Comparison of ENCODE assay signal across 10 cellular contexts in the genomic region with DNA sequence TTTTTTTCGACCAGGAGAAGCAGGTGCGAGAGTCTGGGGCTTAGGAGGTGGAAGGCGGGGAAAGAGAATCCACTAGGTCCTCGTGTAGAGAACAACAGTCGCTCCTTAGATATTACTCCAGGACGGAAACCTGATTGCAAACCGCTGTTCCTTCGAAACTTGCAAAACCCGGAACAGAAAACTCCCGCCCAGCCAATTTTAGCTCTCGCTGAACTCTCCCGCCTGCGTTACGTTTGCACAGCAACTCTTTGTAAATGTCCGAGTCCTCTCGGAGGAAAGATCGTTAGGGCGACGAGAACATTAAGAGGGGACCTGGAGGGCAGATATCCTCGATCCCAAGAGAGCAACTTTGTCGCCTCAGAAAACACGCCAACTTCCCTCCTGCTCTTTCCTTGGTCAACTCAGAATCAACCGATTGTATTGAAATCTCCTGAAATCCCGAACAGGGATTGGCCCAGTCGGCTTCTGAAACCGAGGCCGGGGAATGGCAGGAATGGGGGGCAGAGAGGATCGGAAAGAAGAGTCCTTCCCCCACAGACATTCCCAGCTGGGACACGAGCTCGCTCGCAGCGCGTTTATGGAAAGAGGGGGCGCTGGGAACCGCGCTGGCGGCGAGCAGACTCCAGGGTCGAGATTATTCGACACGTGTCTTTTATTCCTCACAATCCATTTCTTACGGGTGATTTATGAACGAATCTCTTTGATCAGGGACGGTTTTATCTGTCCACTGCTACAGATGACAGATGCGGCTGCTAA. TPM values are rescaled to one million over a fixed set of nuclear protein-coding genes. Genes with fewer than 3 reads are reported as not detected.
DNase-seq lines count a peak whose midpoint lies in the region; ATAC-seq, FAIRE-seq and TF ChIP-seq lines count a peak whose summit lies in the region.
"Had no signal": no experiment of that assay in that cellular context is flagged by ENCODE, and none has a peak within 500 bp of the region (broad histone marks: within the 10 kb centered on the region; RNA-seq: fewer than 3 reads in every experiment).

No MANE protein-coding gene starts in this region.

- POLR2A ChIA-PET in AG04450 (lab: Yijun Ruan, JAX) (interaction anchor here (2.0 kb wide), 1 partner anchor 10 kb away, joined by 6 read pairs; a partner anchor contains a TSS), H1 (lab: Charles Lee; ENCODE audit: partially characterized antibody) (interaction anchor here (0.6 to 5.8 kb wide), 4 partner anchors 11 to 432 kb away, joined by 3 to 41 read pairs (median 4); a partner anchor contains a TSS)

- no peak overlapping the region for H3K4ac ChIP-seq in H1 (replicated peaks; ENCODE audit: insufficient read length, low read depth, low read length)

- no peak overlapping the region for H2AK5ac ChIP-seq in H1 (ENCODE audit: low read depth, low read length)

- no peak overlapping the region for H2BK15ac ChIP-seq in H1 (ENCODE audit: low read length)

- peak overlapping the region; percentile 55; the same call in 1 of the 2 replicates for H2BK12ac ChIP-seq in H1 (ENCODE audit: low read depth, low read length)

- H2BK120ac ChIP-seq in H1 (replicated peaks; ENCODE audit: low read depth, low read length) = no peak overlapping the region

- H3F3A ChIP-seq in MM.1S (ENCODE audit: insufficient read depth, low read length) = no peaks in the 10 kb centered on the region

- H3K4me2 ChIP-seq in MM.1S (ENCODE audit: low read depth, low read length) = peak overlapping the region; percentile 80
- H3K4me2 ChIP-seq in H1 (ENCODE audit: insufficient read depth in 1 of 2, low read depth in 2 of 2, low read length in 2 of 2) = peak overlapping the region; percentile 87 to 96

- H3K9me2 ChIP-seq in MM.1S (replicated peaks; ENCODE audit: insufficient read depth, low read length) = no peaks in the 10 kb centered on the region

- no peak overlapping the region for H3K23ac ChIP-seq in H1 (ENCODE audit: insufficient read length)

- H4K5ac ChIP-seq in H1 (ENCODE audit: insufficient read length, low read depth, low read length) = no peak overlapping the region

- peaks cover 18% of the 10 kb centered on the region for H3K23me2 ChIP-seq in H1 (ENCODE audit: low read depth, low read length)

- H3K56ac ChIP-seq in H1 (replicated peaks; ENCODE audit: insufficient read length, low read depth, low read length) = no peak overlapping the region

- no peak for FAIRE-seq in H1 (lab: Jason Lieb, UNC)

- H3K14ac ChIP-seq in H1 (ENCODE audit: insufficient read length) = no peak overlapping the region

- H3K4me3 ChIP-seq in AG04450 (ENCODE audit: low read depth, low read length) (peak overlapping the region; percentile 65), MM.1S (ENCODE audit: low read length) (peak overlapping the region; percentile 47), H1 (ENCODE audit: extremely low read depth in 1 of 4, insufficient read depth in 2 of 4, low read depth in 3 of 4, low read length in 4 of 4) (peak overlapping the region; percentile 37 to 62 (median 48)), muscle layer of colon (ENCODE audit: low read depth in 1 of 2, low read length in 2 of 2) (peak overlapping the region; percentile 45 to 74)

- no peak for TF ChIP-seq CTCF in AG04450 (IDR thresholded peaks at IDR 0.05; ENCODE audit: low read depth, low read length)
- TF ChIP-seq CTCF in MM.1S (IDR thresholded peaks at IDR 0.05; ENCODE audit: low read length) = no peak
- TF ChIP-seq CTCF in H1 (IDR thresholded peaks at IDR 0.05; ENCODE audit: control extremely low read depth in 1 of 3, insufficient read depth in 1 of 3, low read depth in 1 of 3, low read length in 3 of 3) = no peak

- H3K9me3 ChIP-seq in AG04450 (ENCODE audit: control insufficient read depth, insufficient read depth, low read length) = peaks cover 5% of the 10 kb centered on the region
- H3K9me3 ChIP-seq in MM.1S (replicated peaks; ENCODE audit: insufficient read depth, low read length) = no peaks in the 10 kb centered on the region
- no peaks in the 10 kb centered on the region for H3K9me3 ChIP-seq in H1 (ENCODE audit: insufficient read depth in 2 of 2, low read depth in 1 of 2, low read length in 1 of 2)
- no peaks in the 10 kb centered on the region for H3K9me3 ChIP-seq in muscle layer of colon (ENCODE audit: low read length)

- no peaks in the 10 kb centered on the region for H3K79me1 ChIP-seq in H1 (ENCODE audit: low read depth, low read length)

- H2AFZ ChIP-seq in MM.1S (ENCODE audit: low read length) = peak overlapping the region; percentile 50
- peak overlapping the region; percentile 37; the same call in 1 of the 2 replicates for H2AFZ ChIP-seq in H1 (ENCODE audit: low read length)

- no peak for TF ChIP-seq RAD21 in H1 (IDR thresholded peaks at IDR 0.05 in 1 of 2, conservative IDR thresholded peaks at IDR 0.05 in 1 of 2; ENCODE audit: low read depth in 2 of 2, low read length in 2 of 2)

- H3K4me1 ChIP-seq in MM.1S (ENCODE audit: low read length) (0 out of 2 replicates have a peak, but pooled peaks cover 3% of the 10 kb centered on the region), H1 (replicated peaks in 1 of 4; ENCODE audit: control insufficient read depth in 3 of 4, insufficient read depth in 4 of 4, low read length in 3 of 4) (peaks cover 13 to 39% (median 20%) of the 10 kb centered on the region in 4 experiments), muscle layer of colon (ENCODE audit: insufficient read depth, low read length) (peaks cover 18% of the 10 kb centered on the region)

- TF ChIP-seq EP300 in H1 (IDR thresholded peaks at IDR 0.05; ENCODE audit: borderline replicate concordance in 1 of 2, low read depth in 2 of 2, low read length in 2 of 2) = no peak

- H3K27me3 ChIP-seq in AG04450 (ENCODE audit: control insufficient read depth, insufficient read depth, low read length) (no peaks in the 10 kb centered on the region), MM.1S (replicated peaks; ENCODE audit: insufficient read depth, low read length) (no peaks in the 10 kb centered on the region; the same call in 1 of the 2 replicates), H1 (replicated peaks in 1 of 4; ENCODE audit: control insufficient read depth in 3 of 4, extremely low read depth in 1 of 4, insufficient read depth in 3 of 4, low read length in 3 of 4) (peaks cover 62 to 88% (median 79%) of the 10 kb centered on the region in 4 experiments), muscle layer of colon (ENCODE audit: control insufficient read depth in 1 of 2, insufficient read depth in 2 of 2, low read length in 2 of 2) (peaks cover 51 to 59% of the 10 kb centered on the region in 2 donors)

- H2BK20ac ChIP-seq in H1 (ENCODE audit: low read length) = peak overlapping the region; percentile 63; the same call in 1 of the 2 replicates

- DNase-seq in AG04450 (ENCODE audit: low read depth, low spot score) (no peak), MM.1S (peak; percentile 14), H1 (ENCODE audit: low read depth in 1 of 2, low spot score in 2 of 2) (peak in 1 of 2 experiments; percentile 69), NCI-H2029 treated with DMSO at 0.1 percent for 48 hours (lab: John Stamatoyannopoulos, UW) (no peak)
- no peak for DNase-seq in activated CD4-positive, alpha-beta T cell treated with anti-CD3 and anti-CD28 coated beads for 4 hours
- DNase-seq in stimulated activated CD4-positive, alpha-beta T cell treated with anti-CD3 and anti-CD28 coated beads, Interleukin-4, amount 100 ng/mL, for 24 hours = no peak

- H3K27ac ChIP-seq in AG04450 (ENCODE audit: low read depth, low read length) (peak overlapping the region; percentile 75), MM.1S (ENCODE audit: low read length) (no peak overlapping the region), H1 (ENCODE audit: low read depth, low read length) (no peak overlapping the region), muscle layer of colon (ENCODE audit: low read depth, low read length) (no peak overlapping the region)

- 0 out of 2 replicates have a peak overlapping the region, but pooled peaks have one; percentile 2 for H2BK5ac ChIP-seq in H1 (ENCODE audit: low read depth, low read length)

- no peak overlapping the region for H4K8ac ChIP-seq in H1 (ENCODE audit: extremely low read depth, insufficient read depth, low read length)

- CTCF ChIA-PET in AG04450 (lab: Charles Lee) = interaction anchor here (1.2 to 3.2 kb wide), 2 partner anchors 15 to 415 kb away, joined by 3 to 11 read pairs; no protein-coding TSS in a partner anchor
- CTCF ChIA-PET in H1 (lab: Charles Lee; ENCODE audit: partially characterized antibody) = interaction anchor here (1.3 kb wide), 1 partner anchor 36 kb away, joined by 3 read pairs; no protein-coding TSS in a partner anchor

- ATAC-seq in HG03039 (IDR thresholded peaks at IDR 0.05; ENCODE audit: unreplicated experiment) = no peak
- ATAC-seq: esophagus mucosa had no signal

- H3K9ac ChIP-seq in MM.1S (ENCODE audit: low read length) (no peak overlapping the region), H1 (replicated peaks in 1 of 4; ENCODE audit: extremely low read depth in 1 of 4, low read depth in 3 of 4, low read length in 3 of 4) (peak overlapping the region in 1 of 4 experiments; percentile 50; a peak in 2 of 7 replicates), muscle layer of colon (ENCODE audit: low read length) (no peak overlapping the region)

- no peaks in the 10 kb centered on the region for H3K79me2 ChIP-seq in MM.1S (ENCODE audit: low read length)
- H3K79me2 ChIP-seq in H1 (ENCODE audit: control insufficient read depth in 1 of 2, insufficient read depth in 2 of 2, low read length in 2 of 2) = no peaks in the 10 kb centered on the region

- H3K36me3 ChIP-seq in MM.1S (replicated peaks; ENCODE audit: insufficient read depth, low read length) (no peaks in the 10 kb centered on the region), H1 (ENCODE audit: control insufficient read depth in 2 of 4, insufficient read depth in 4 of 4, low read length in 3 of 4) (no peaks in the 10 kb centered on the region; a peak in 1 of 8 replicates), muscle layer of colon (ENCODE audit: insufficient read depth, low read length) (no peaks in the 10 kb centered on the region)

- no peak overlapping the region for H3K18ac ChIP-seq in H1 (ENCODE audit: extremely low read depth, low read length)

- 1% methylated on average over 45 of the region's 45 CpGs; no CpG with 5 or more reads in 1 of the 2 experiments for WGBS in H1 (ENCODE audit: extremely low coverage in 1 of 2, insufficient coverage in 1 of 2, insufficient read length in 1 of 2, insufficient replicate concordance in 2 of 2, low coverage in 1 of 2, low lambda C conversion rate in 2 of 2, missing lambda C conversion rate in 1 of 2), 2 experiments

- no peak for TF ChIP-seq POLR2A in H1 (IDR thresholded peaks at IDR 0.05; ENCODE audit: control extremely low read depth in 1 of 2, low read depth in 2 of 2, low read length in 2 of 2)

- H4K91ac ChIP-seq in H1 (replicated peaks; ENCODE audit: insufficient read length, low read length) = no peak overlapping the region

- no peaks in the 10 kb centered on the region for H4K20me1 ChIP-seq in MM.1S (ENCODE audit: insufficient read depth, low read length)
- H4K20me1 ChIP-seq in H1 (replicated peaks in 1 of 2; ENCODE audit: control insufficient read depth in 1 of 2, insufficient read depth in 2 of 2, low read length in 2 of 2) = peaks cover 7% of the 10 kb centered on the region in 2 experiments

RNA-seq across cellular contexts. Expression of a gene that starts 9.9 kb away (rescaled TPM):
- 19.4 and 26.5 TPM in 2 replicates for polyA plus RNA-seq in AG04450 (2011; rRNA removed)
- polyA minus RNA-seq in AG04450 (2011; rRNA and poly(A)+ RNA removed) = 20.6 and 24.2 TPM in 2 replicates
- total RNA-seq in H1 (2021; fragmentation: NEBNext Ultra II Directional; extraction: Animal tissue kit (Norgen Biotek cat#: 25700)) = 0.31 and 0.52 TPM in 2 replicates
- 0.29 and 0.75 TPM in 2 replicates for polyA plus RNA-seq in H1 (2011; rRNA removed)
- 0.53 TPM for polyA plus RNA-seq in H1 (2011; cell fraction: cytosol; rRNA removed)
- 0.41 TPM for polyA plus RNA-seq in H1 (2011; cell fraction: nucleus; rRNA removed)
- polyA plus RNA-seq in H1 (2012, experiment 1 of 2) = 0.24 to 0.75 TPM (median 0.48 TPM) in 3 of 4 replicates, not detected in the other
- 0.20 TPM for polyA plus RNA-seq in H1 (2012, experiment 2 of 2)
- polyA plus RNA-seq in H1 (2013, experiment 1 of 2) = 0.75 TPM
- 0.77 TPM for polyA plus RNA-seq in H1 (2013, experiment 2 of 2)
- polyA minus RNA-seq in H1 (2011; rRNA and poly(A)+ RNA removed) = not detected in 2 replicates
- polyA minus RNA-seq in H1 (2011; cell fraction: cytosol; rRNA and poly(A)+ RNA removed) = not detected
- polyA minus RNA-seq in H1 (2011; cell fraction: nucleus; rRNA and poly(A)+ RNA removed) = 0.90 TPM
- total RNA-seq: NCI-H460 had no signal

RNA-seq across cellular contexts. Expression of a gene that starts 37.7 kb away (rescaled TPM):
- polyA plus RNA-seq in AG04450 (2011; rRNA removed) (not detected in 2 replicates), H1 (2011; rRNA removed) (not detected in 2 replicates)
- polyA minus RNA-seq in AG04450 (2011; rRNA and poly(A)+ RNA removed) = not detected in 2 replicates
- not detected in 2 replicates for total RNA-seq in H1 (2021; fragmentation: NEBNext Ultra II Directional; extraction: Animal tissue kit (Norgen Biotek cat#: 25700))
- not detected for polyA plus RNA-seq in H1 (2011; cell fraction: cytosol; rRNA removed)
- polyA plus RNA-seq in H1 (2011; cell fraction: nucleus; rRNA removed) = not detected
- not detected in 4 replicates for polyA plus RNA-seq in H1 (2012, experiment 1 of 2)
- not detected for polyA plus RNA-seq in H1 (2012, experiment 2 of 2)
- polyA plus RNA-seq in H1 (2013, experiment 1 of 2) = not detected
- not detected for polyA plus RNA-seq in H1 (2013, experiment 2 of 2)
- not detected in 2 replicates for polyA minus RNA-seq in H1 (2011; rRNA and poly(A)+ RNA removed)
- not detected for polyA minus RNA-seq in H1 (2011; cell fraction: cytosol; rRNA and poly(A)+ RNA removed)
- polyA minus RNA-seq in H1 (2011; cell fraction: nucleus; rRNA and poly(A)+ RNA removed) = not detected
- total RNA-seq: esophagus mucosa, NCI-H460 had no signal

Comparison
In these comparisons a context has a peak if more than half of its experiments do, and no peak if none do; other contexts are left out.
1. RNA of a gene that starts 9.9 kb away (polyA plus RNA-seq): 19.4 to 26.5 TPM in AG04450; 0.20 to 0.77 TPM in H1; every median in the first group is over 10 times any median in the second.
2. Peak in every context shown above with its lines, with median percentiles within 50 percentile points of each other: H3K4me3 ChIP-seq.